ENCODE assay signal across 9 cellular contexts in the genomic region with DNA sequence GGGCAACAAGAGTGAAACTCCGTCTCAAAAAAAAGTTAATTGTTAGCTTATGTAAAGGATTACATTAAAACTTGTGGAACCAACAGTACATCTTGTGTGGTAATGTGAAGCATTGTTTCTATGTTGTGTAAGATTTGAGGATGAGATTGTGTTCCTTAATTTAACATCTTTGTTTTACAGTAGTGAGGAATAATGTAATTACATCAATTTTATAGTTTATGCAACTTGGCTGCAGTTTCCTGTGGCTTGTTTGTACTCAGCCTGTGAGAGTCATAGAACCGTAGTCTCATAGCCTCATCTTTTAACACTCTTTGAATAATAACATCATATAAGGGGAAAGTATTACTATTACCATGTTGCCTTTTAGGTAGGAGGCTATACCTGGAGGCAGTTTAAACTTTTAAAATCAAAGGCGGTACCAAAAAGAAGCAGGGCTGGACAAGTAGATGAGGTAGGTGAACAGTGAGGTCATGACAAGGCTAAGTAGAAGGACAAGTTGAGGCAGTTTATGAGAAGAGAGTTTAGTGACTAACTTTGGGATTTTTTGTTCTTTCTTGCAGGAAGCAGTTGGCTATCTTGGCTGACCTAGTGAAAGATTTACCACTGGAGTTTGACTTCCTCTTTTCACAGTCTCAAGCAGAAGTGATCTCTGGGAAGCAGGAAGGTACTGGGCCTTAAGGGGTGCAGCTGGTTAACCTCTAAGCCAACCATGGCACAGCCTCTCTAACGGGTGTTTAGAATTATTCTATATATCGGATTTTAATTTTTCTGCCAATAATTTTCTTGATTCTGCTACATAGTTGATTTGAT.
DNase-seq lines count a peak whose midpoint lies in the region; ATAC-seq and TF ChIP-seq lines count a peak whose summit lies in the region.
"Had no signal": no experiment of that assay in that cellular context is flagged by ENCODE, and none has a peak within 500 bp of the region (broad histone marks: within the 10 kb centered on the region; RNA-seq: fewer than 3 reads in every experiment).

No MANE protein-coding gene starts in this region.

- TF ChIP-seq CTCF in epithelial cell of esophagus (IDR thresholded peaks at IDR 0.05; ENCODE audit: insufficient read depth, low read depth, low read length, missing control alignments) (no peak), GM10266 (IDR thresholded peaks at IDR 0.05; ENCODE audit: control insufficient read depth, insufficient read depth, low read depth, missing control alignments) (no peak)

- no peak overlapping the region for H3K4me3 ChIP-seq in epithelial cell of esophagus (ENCODE audit: low read length)

- DNase-seq in CMK (ENCODE audit: low read depth) (peak; percentile 27), epithelial cell of esophagus (ENCODE audit: low read depth) (peak; percentile 97), NCI-H2196 (lab: John Stamatoyannopoulos, UW; ENCODE audit: unreplicated experiment) (no peak), GM10266 (ENCODE audit: extremely low spot score) (no peak), SW 1271 (lab: John Stamatoyannopoulos, UW) (no peak)
- no peak for DNase-seq in activated effector memory CD4-positive, alpha-beta T cell treated with anti-CD3 and anti-CD28 coated beads, Interleukin-2, amount 50 U/mL, for 16 hours
- DNase-seq: DND-41 had no signal

- ATAC-seq in GM21390 (IDR thresholded peaks at IDR 0.05; ENCODE audit: unreplicated experiment) (peak; percentile 93), HG03575 (IDR thresholded peaks at IDR 0.05; ENCODE audit: extremely low read depth, insufficient number of reproducible peaks, low FRiP score, unreplicated experiment) (peak; percentile 66)

Comparison
In these comparisons a context has a peak if more than half of its experiments do, and no peak if none do; other contexts are left out.
1. DNase-seq: peak in CMK (single experiment) and epithelial cell of esophagus (single experiment); none in activated effector memory CD4-positive, alpha-beta T cell treated with anti-CD3 and anti-CD28 coated beads, Interleukin-2, amount 50 U/mL, for 16 hours (single experiment), NCI-H2196 (single experiment), GM10266 (single experiment) and SW 1271 (0 of 2).